1 cellular context compared by ENCODE assay signal in the genomic region with DNA sequence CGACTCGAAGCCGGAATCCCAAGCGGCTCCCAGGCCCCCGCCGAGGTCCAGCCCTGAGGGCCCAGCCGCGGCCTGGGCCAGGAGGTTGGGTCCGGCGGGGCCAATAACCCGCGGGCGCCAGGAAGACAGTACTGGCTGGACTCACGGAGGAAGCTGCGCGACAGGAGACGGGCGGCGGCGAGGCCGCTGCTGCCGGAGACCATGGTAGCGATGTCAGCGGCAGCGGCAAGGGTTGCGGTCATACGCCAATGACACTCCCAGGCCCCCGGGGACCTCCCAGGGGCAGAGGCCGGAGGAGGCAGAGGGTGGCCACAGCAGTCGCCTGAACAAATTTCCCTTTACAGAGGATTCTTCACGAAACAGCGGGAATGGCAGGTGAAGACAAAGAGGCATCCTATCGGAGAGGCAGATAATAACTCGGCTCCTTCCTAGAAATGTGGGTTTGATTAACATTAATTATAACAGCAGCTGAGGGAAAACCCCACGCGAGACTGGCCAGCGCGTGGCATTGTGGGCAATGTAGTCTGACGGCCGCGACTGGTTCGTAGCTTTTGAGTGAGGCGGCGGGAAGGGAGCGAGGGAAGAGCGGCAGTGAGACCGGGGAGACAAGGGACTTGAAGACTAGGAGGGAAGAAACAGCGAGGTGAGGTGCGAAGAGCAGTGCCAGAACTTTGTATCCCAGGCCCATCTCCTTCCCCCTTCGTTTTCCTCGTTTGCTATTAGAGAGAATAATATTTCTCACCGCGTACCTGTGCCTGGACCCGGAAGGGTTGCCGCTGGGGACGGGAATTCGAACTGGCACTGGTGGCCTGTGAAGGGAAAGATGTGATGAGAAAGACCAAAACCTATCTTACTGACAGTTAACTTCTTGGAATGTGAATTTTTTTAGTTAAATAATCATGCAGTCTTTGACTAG.
TF ChIP-seq lines count a peak whose summit lies in the region.

A gene (minus strand): TSS at position 253 of the 916 bp plus-strand sequence. CDS start 11 bp downstream, at position 242.

TF ChIP-seq in HepG2, 621 proteins besides CTCF, POLR2A, EP300 and RAD21 (continued from another document and continues in another):
- TF ChIP-seq TEAD3 (CRISPR knock-in tag; optimal IDR thresholded peaks at IDR 0.05; ENCODE audit: borderline replicate concordance) (no peak), SRY (CRISPR knock-in tag; IDR thresholded peaks at IDR 0.05) (0 out of 2 replicates have a peak, but pooled peaks have one; percentile 29), RXRA (CRISPR knock-in tag; IDR thresholded peaks at IDR 0.05) (peak; percentile 37), ZNF781 (CRISPR knock-in tag; IDR thresholded peaks at IDR 0.05; ENCODE audit: borderline replicate concordance, not compliant biosample characterization) (peak; percentile 48), EED (CRISPR knock-in tag; IDR thresholded peaks at IDR 0.05) (no peak), NCOA5 (CRISPR knock-in tag; IDR thresholded peaks at IDR 0.05) (no peak), NKX3-1 (CRISPR knock-in tag; IDR thresholded peaks at IDR 0.05) (0 out of 2 replicates have a peak, but pooled peaks have one; percentile 56), ARID2 (CRISPR knock-in tag; IDR thresholded peaks at IDR 0.05; ENCODE audit: borderline replicate concordance) (no peak), NR2F2 (IDR thresholded peaks at IDR 0.05; ENCODE audit: borderline replicate concordance, low read depth) (peak; percentile 73; the same call in 1 of the 2 replicates), ATRX (CRISPR knock-in tag; IDR thresholded peaks at IDR 0.05; ENCODE audit: borderline replicate concordance) (no peak), SMC3 (IDR thresholded peaks at IDR 0.05; ENCODE audit: low read length) (no peak), ZNF317 (CRISPR knock-in tag; IDR thresholded peaks at IDR 0.05) (peak; percentile 74; the same call in 1 of the 2 replicates), PAX8 (CRISPR knock-in tag; IDR thresholded peaks at IDR 0.05; ENCODE audit: borderline replicate concordance) (no peak; the same call in 1 of the 2 replicates), ZNF558 (CRISPR knock-in tag; IDR thresholded peaks at IDR 0.05; ENCODE audit: borderline replicate concordance) (0 out of 2 replicates have a peak, but pooled peaks have one; percentile 40), PHB2 (IDR thresholded peaks at IDR 0.05; ENCODE audit: partially characterized antibody) (no peak), MAZ (IDR thresholded peaks at IDR 0.05; ENCODE audit: borderline replicate concordance, low read depth, low read length) (peak; percentile 71; the same call in 1 of the 2 replicates), MAZ (CRISPR knock-in tag; IDR thresholded peaks at IDR 0.05; ENCODE audit: low read depth) (no peak), ZNF160 (CRISPR knock-in tag; IDR thresholded peaks at IDR 0.05) (no peak), POLR2AphosphoS5 (IDR thresholded peaks at IDR 0.05; ENCODE audit: low read depth, low read length) (peak; percentile 79), ZNF777 (CRISPR knock-in tag; IDR thresholded peaks at IDR 0.05) (peak; percentile 79), PAF1 (CRISPR knock-in tag; IDR thresholded peaks at IDR 0.05) (no peak), MXI1 (IDR thresholded peaks at IDR 0.05; ENCODE audit: borderline replicate concordance, low read depth, low read length) (peak; percentile 82; the same call in 2 of the 3 replicates), MYNN (CRISPR knock-in tag; IDR thresholded peaks at IDR 0.05; ENCODE audit: low read depth) (no peak), ZNF563 (CRISPR knock-in tag; IDR thresholded peaks at IDR 0.05) (peak; percentile 86)
- TF ChIP-seq, protein P1, sequence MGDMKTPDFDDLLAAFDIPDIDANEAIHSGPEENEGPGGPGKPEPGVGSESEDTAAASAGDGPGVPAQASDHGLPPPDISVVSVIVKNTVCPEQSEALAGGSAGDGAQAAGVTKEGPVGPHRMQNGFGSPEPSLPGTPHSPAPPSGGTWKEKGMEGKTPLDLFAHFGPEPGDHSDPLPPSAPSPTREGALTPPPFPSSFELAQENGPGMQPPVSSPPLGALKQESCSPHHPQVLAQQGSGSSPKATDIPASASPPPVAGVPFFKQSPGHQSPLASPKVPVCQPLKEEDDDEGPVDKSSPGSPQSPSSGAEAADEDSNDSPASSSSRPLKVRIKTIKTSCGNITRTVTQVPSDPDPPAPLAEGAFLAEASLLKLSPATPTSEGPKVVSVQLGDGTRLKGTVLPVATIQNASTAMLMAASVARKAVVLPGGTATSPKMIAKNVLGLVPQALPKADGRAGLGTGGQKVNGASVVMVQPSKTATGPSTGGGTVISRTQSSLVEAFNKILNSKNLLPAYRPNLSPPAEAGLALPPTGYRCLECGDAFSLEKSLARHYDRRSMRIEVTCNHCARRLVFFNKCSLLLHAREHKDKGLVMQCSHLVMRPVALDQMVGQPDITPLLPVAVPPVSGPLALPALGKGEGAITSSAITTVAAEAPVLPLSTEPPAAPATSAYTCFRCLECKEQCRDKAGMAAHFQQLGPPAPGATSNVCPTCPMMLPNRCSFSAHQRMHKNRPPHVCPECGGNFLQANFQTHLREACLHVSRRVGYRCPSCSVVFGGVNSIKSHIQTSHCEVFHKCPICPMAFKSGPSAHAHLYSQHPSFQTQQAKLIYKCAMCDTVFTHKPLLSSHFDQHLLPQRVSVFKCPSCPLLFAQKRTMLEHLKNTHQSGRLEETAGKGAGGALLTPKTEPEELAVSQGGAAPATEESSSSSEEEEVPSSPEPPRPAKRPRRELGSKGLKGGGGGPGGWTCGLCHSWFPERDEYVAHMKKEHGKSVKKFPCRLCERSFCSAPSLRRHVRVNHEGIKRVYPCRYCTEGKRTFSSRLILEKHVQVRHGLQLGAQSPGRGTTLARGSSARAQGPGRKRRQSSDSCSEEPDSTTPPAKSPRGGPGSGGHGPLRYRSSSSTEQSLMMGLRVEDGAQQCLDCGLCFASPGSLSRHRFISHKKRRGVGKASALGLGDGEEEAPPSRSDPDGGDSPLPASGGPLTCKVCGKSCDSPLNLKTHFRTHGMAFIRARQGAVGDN (CRISPR knock-in tag; IDR thresholded peaks at IDR 0.05): peak; percentile 88
- TF ChIP-seq, protein P2, sequence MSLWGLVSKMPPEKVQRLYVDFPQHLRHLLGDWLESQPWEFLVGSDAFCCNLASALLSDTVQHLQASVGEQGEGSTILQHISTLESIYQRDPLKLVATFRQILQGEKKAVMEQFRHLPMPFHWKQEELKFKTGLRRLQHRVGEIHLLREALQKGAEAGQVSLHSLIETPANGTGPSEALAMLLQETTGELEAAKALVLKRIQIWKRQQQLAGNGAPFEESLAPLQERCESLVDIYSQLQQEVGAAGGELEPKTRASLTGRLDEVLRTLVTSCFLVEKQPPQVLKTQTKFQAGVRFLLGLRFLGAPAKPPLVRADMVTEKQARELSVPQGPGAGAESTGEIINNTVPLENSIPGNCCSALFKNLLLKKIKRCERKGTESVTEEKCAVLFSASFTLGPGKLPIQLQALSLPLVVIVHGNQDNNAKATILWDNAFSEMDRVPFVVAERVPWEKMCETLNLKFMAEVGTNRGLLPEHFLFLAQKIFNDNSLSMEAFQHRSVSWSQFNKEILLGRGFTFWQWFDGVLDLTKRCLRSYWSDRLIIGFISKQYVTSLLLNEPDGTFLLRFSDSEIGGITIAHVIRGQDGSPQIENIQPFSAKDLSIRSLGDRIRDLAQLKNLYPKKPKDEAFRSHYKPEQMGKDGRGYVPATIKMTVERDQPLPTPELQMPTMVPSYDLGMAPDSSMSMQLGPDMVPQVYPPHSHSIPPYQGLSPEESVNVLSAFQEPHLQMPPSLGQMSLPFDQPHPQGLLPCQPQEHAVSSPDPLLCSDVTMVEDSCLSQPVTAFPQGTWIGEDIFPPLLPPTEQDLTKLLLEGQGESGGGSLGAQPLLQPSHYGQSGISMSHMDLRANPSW (CRISPR knock-in tag; IDR thresholded peaks at IDR 0.05; ENCODE audit: borderline replicate concordance): no peak
- TF ChIP-seq, protein P3, sequence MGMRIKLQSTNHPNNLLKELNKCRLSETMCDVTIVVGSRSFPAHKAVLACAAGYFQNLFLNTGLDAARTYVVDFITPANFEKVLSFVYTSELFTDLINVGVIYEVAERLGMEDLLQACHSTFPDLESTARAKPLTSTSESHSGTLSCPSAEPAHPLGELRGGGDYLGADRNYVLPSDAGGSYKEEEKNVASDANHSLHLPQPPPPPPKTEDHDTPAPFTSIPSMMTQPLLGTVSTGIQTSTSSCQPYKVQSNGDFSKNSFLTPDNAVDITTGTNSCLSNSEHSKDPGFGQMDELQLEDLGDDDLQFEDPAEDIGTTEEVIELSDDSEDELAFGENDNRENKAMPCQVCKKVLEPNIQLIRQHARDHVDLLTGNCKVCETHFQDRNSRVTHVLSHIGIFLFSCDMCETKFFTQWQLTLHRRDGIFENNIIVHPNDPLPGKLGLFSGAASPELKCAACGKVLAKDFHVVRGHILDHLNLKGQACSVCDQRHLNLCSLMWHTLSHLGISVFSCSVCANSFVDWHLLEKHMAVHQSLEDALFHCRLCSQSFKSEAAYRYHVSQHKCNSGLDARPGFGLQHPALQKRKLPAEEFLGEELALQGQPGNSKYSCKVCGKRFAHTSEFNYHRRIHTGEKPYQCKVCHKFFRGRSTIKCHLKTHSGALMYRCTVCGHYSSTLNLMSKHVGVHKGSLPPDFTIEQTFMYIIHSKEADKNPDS (CRISPR knock-in tag; IDR thresholded peaks at IDR 0.05): no peak
- TF ChIP-seq, protein P4, sequence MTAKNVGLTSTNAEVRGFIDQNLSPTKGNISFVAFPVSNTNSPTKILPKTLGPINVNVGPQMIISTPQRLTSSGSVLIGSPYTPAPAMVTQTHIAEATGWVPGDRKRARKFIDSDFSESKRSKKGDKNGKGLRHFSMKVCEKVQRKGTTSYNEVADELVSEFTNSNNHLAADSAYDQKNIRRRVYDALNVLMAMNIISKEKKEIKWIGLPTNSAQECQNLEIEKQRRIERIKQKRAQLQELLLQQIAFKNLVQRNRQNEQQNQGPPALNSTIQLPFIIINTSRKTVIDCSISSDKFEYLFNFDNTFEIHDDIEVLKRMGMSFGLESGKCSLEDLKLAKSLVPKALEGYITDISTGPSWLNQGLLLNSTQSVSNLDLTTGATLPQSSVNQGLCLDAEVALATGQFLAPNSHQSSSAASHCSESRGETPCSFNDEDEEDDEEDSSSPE (CRISPR knock-in tag; IDR thresholded peaks at IDR 0.05): peak; percentile 97
- TF ChIP-seq, protein P5, sequence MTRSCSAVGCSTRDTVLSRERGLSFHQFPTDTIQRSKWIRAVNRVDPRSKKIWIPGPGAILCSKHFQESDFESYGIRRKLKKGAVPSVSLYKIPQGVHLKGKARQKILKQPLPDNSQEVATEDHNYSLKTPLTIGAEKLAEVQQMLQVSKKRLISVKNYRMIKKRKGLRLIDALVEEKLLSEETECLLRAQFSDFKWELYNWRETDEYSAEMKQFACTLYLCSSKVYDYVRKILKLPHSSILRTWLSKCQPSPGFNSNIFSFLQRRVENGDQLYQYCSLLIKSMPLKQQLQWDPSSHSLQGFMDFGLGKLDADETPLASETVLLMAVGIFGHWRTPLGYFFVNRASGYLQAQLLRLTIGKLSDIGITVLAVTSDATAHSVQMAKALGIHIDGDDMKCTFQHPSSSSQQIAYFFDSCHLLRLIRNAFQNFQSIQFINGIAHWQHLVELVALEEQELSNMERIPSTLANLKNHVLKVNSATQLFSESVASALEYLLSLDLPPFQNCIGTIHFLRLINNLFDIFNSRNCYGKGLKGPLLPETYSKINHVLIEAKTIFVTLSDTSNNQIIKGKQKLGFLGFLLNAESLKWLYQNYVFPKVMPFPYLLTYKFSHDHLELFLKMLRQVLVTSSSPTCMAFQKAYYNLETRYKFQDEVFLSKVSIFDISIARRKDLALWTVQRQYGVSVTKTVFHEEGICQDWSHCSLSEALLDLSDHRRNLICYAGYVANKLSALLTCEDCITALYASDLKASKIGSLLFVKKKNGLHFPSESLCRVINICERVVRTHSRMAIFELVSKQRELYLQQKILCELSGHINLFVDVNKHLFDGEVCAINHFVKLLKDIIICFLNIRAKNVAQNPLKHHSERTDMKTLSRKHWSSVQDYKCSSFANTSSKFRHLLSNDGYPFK (CRISPR knock-in tag; IDR thresholded peaks at IDR 0.05; ENCODE audit: borderline replicate concordance): peak; percentile 47; the same call in 1 of the 2 replicates
- TF ChIP-seq, protein P6, sequence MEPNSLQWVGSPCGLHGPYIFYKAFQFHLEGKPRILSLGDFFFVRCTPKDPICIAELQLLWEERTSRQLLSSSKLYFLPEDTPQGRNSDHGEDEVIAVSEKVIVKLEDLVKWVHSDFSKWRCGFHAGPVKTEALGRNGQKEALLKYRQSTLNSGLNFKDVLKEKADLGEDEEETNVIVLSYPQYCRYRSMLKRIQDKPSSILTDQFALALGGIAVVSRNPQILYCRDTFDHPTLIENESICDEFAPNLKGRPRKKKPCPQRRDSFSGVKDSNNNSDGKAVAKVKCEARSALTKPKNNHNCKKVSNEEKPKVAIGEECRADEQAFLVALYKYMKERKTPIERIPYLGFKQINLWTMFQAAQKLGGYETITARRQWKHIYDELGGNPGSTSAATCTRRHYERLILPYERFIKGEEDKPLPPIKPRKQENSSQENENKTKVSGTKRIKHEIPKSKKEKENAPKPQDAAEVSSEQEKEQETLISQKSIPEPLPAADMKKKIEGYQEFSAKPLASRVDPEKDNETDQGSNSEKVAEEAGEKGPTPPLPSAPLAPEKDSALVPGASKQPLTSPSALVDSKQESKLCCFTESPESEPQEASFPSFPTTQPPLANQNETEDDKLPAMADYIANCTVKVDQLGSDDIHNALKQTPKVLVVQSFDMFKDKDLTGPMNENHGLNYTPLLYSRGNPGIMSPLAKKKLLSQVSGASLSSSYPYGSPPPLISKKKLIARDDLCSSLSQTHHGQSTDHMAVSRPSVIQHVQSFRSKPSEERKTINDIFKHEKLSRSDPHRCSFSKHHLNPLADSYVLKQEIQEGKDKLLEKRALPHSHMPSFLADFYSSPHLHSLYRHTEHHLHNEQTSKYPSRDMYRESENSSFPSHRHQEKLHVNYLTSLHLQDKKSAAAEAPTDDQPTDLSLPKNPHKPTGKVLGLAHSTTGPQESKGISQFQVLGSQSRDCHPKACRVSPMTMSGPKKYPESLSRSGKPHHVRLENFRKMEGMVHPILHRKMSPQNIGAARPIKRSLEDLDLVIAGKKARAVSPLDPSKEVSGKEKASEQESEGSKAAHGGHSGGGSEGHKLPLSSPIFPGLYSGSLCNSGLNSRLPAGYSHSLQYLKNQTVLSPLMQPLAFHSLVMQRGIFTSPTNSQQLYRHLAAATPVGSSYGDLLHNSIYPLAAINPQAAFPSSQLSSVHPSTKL (CRISPR knock-in tag; IDR thresholded peaks at IDR 0.05): no peak
- TF ChIP-seq, protein P7, sequence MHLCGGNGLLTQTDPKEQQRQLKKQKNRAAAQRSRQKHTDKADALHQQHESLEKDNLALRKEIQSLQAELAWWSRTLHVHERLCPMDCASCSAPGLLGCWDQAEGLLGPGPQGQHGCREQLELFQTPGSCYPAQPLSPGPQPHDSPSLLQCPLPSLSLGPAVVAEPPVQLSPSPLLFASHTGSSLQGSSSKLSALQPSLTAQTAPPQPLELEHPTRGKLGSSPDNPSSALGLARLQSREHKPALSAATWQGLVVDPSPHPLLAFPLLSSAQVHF (CRISPR knock-in tag; IDR thresholded peaks at IDR 0.05): no peak
- TF ChIP-seq, protein P8, sequence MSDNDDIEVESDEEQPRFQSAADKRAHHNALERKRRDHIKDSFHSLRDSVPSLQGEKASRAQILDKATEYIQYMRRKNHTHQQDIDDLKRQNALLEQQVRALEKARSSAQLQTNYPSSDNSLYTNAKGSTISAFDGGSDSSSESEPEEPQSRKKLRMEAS (IDR thresholded peaks at IDR 0.05): peak; percentile 81
- TF ChIP-seq, protein P9, sequence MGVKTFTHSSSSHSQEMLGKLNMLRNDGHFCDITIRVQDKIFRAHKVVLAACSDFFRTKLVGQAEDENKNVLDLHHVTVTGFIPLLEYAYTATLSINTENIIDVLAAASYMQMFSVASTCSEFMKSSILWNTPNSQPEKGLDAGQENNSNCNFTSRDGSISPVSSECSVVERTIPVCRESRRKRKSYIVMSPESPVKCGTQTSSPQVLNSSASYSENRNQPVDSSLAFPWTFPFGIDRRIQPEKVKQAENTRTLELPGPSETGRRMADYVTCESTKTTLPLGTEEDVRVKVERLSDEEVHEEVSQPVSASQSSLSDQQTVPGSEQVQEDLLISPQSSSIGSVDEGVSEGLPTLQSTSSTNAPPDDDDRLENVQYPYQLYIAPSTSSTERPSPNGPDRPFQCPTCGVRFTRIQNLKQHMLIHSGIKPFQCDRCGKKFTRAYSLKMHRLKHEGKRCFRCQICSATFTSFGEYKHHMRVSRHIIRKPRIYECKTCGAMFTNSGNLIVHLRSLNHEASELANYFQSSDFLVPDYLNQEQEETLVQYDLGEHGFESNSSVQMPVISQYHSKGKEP (CRISPR knock-in tag; IDR thresholded peaks at IDR 0.05): no peak
